In genomic region chr3:50627407-50628051, GRCh38 we compare ENCODE assay signal across 5 cellular contexts. TPM values are rescaled to one million over a fixed set of nuclear protein-coding genes. Genes with fewer than 3 reads are reported as not detected.
A peak's percentile ranks its signal among the peaks of the same experiment; 100 is the strongest.
DNase-seq lines count a peak whose midpoint lies in the region; ATAC-seq and TF ChIP-seq lines count a peak whose summit lies in the region.

No MANE protein-coding gene starts in this region.

- no peaks in the 10 kb centered on the region for H3F3A ChIP-seq in SK-N-SH (replicated peaks; ENCODE audit: insufficient read depth)

- H3K4me1 ChIP-seq in SK-N-SH (ENCODE audit: control insufficient read depth in 1 of 2, insufficient read depth in 2 of 2, low read depth in 1 of 2, low read length in 1 of 2) (peaks cover 11 to 34% of the 10 kb centered on the region in 2 experiments; a peak in 3 of 4 replicates), right cardiac atrium (ENCODE audit: control insufficient read depth, insufficient read depth, low read length) (peaks cover 18% of the 10 kb centered on the region)

- no peak for TF ChIP-seq EP300 in SK-N-SH (IDR thresholded peaks at IDR 0.05; ENCODE audit: borderline replicate concordance in 1 of 2, low read depth in 1 of 2, low read length in 1 of 2)

- 63% methylated on average over 4 of the region's 6 CpGs for WGBS in SK-N-SH (ENCODE audit: low lambda C conversion rate)
- 48% methylated on average over 6 of the region's 6 CpGs for WGBS in right cardiac atrium

- H3K27ac ChIP-seq in SK-N-SH (ENCODE audit: low read depth in 2 of 2, low read length in 1 of 2), result 0 out of 4 replicates have a peak overlapping the region, but pooled peaks of 1 of the 2 experiments have one; percentile 28
- H3K27ac ChIP-seq in right cardiac atrium (ENCODE audit: low read length), result peak overlapping the region; percentile 73

- CTCF ChIA-PET in SK-N-SH (lab: Yijun Ruan, JAX), result interaction anchor here (1.0 to 14.3 kb wide), 9 partner anchors 10 to 744 kb away, joined by 3 to 162 read pairs (median 6); partner anchors contain the start of genes DOCK3 and MAPKAPK3

- no peak overlapping the region for H3K9ac ChIP-seq in SK-N-SH

- H3K79me2 ChIP-seq in SK-N-SH (ENCODE audit: insufficient read depth), result no peaks in the 10 kb centered on the region; the same call in 1 of the 2 replicates

- intact Hi-C loops in right cardiac atrium (cut with DNase I), result no loop called here

- TF ChIP-seq CTCF in SK-N-SH (IDR thresholded peaks at IDR 0.05), result peak; percentile 56

- H3K4me3 ChIP-seq in SK-N-SH (ENCODE audit: low read depth in 2 of 2, low read length in 1 of 2), result no peak overlapping the region
- no peak overlapping the region for H3K4me3 ChIP-seq in right cardiac atrium (ENCODE audit: low read length)

- H3K4me2 ChIP-seq in SK-N-SH, result peak overlapping the region; percentile 31; the same call in 1 of the 2 replicates

- POLR2A ChIA-PET in SK-N-SH (lab: Yijun Ruan, JAX), result no interaction called here

- no peaks in the 10 kb centered on the region for H3K9me2 ChIP-seq in SK-N-SH

- no peaks in the 10 kb centered on the region for H3K36me3 ChIP-seq in SK-N-SH (replicated peaks in 1 of 2; ENCODE audit: control insufficient read depth in 1 of 2, insufficient read depth in 2 of 2, low read length in 1 of 2)

- H2AFZ ChIP-seq in SK-N-SH (ENCODE audit: low read depth), result no peak overlapping the region; the same call in 1 of the 2 replicates

- no peaks in the 10 kb centered on the region for H3K27me3 ChIP-seq in SK-N-SH (ENCODE audit: insufficient read depth)
- no peaks in the 10 kb centered on the region for H3K27me3 ChIP-seq in right cardiac atrium (ENCODE audit: control insufficient read depth, insufficient read depth)

- peak; percentile 74 for TF ChIP-seq RAD21 in SK-N-SH (IDR thresholded peaks at IDR 0.05; ENCODE audit: low read length)

- ATAC-seq in right cardiac atrium (peak; percentile 66 to 83), HG02870 (IDR thresholded peaks at IDR 0.05; ENCODE audit: unreplicated experiment) (no peak), GM21717 (IDR thresholded peaks at IDR 0.05; ENCODE audit: unreplicated experiment) (no peak)

- no peaks in the 10 kb centered on the region for H4K20me1 ChIP-seq in SK-N-SH (ENCODE audit: insufficient read depth)

- H3K9me3 ChIP-seq in SK-N-SH, result no peaks in the 10 kb centered on the region
- no peaks in the 10 kb centered on the region for H3K9me3 ChIP-seq in right cardiac atrium (ENCODE audit: control insufficient read depth, low read length)

- peak; percentile 80 for DNase-seq in HCEC 1CT
- DNase-seq in SK-N-SH, result peak; percentile 49
- peak in 2 of 3 donors; percentile 66 to 73 for DNase-seq in right cardiac atrium

TF ChIP-seq in SK-N-SH, 30 proteins besides CTCF, POLR2A, EP300 and RAD21:
- no peak for TF ChIP-seq TCF12 (IDR thresholded peaks at IDR 0.05)
- peak; percentile 41; the same call in 1 of the 2 replicates for TF ChIP-seq SMC3 (IDR thresholded peaks at IDR 0.05; ENCODE audit: low read depth, low read length)
- TF ChIP-seq FOSL2 (IDR thresholded peaks at IDR 0.05; ENCODE audit: borderline replicate concordance, low read depth), result peak; percentile 63
- TF ChIP-seq RXRA (IDR thresholded peaks at IDR 0.05; ENCODE audit: borderline replicate concordance, low read depth), result 0 out of 2 replicates have a peak, but pooled peaks have one; percentile 6
- TF ChIP-seq MEF2A (IDR thresholded peaks at IDR 0.05; ENCODE audit: borderline replicate concordance, low read depth), result no peak
- TF ChIP-seq ZBTB33 (IDR thresholded peaks at IDR 0.05; ENCODE audit: borderline replicate concordance, low read depth), result no peak
TF ChIP-seq in SK-N-SH: peak in this region for 3.

RNA-seq across cellular contexts. Expression of gene MAPKAPK3, which starts 10.6 kb away (rescaled TPM):
- polyA plus RNA-seq in SK-N-SH (2012; rRNA removed), result 29.4 and 35.6 TPM in 2 replicates
- polyA plus RNA-seq in SK-N-SH (2012; cell fraction: cytosol; rRNA removed), result 18.9 and 25.5 TPM in 2 replicates
- 22.6 and 25.7 TPM in 2 replicates for polyA plus RNA-seq in SK-N-SH (2012; cell fraction: nucleus; rRNA removed)
- total RNA-seq in right cardiac atrium, result 100 to 1,000 TPM; 167 to 260 (median 225) TPM
- polyA plus RNA-seq in right cardiac atrium, result 181 TPM

RNA-seq across cellular contexts. Expression of gene CISH, which starts 16.0 kb away (rescaled TPM):
- polyA plus RNA-seq in SK-N-SH (2012; rRNA removed) (2.0 and 2.6 TPM in 2 replicates), right cardiac atrium (8.0 TPM)
- polyA plus RNA-seq in SK-N-SH (2012; cell fraction: cytosol; rRNA removed), result 1.2 and 1.8 TPM in 2 replicates
- 3.7 TPM in 2 replicates for polyA plus RNA-seq in SK-N-SH (2012; cell fraction: nucleus; rRNA removed)
- total RNA-seq in right cardiac atrium, result 10 to 100 TPM in 3 of 4 donors, 1 to 10 TPM in 1; 9.1 to 27.8 (median 11.2) TPM

RNA-seq across cellular contexts. Expression of gene DOCK3, which starts 47.2 kb away (rescaled TPM):
- 0.05 TPM in 2 replicates for polyA plus RNA-seq in SK-N-SH (2012; rRNA removed)
- 0.04 and 0.05 TPM in 2 replicates for polyA plus RNA-seq in SK-N-SH (2012; cell fraction: cytosol; rRNA removed)
- 0.16 and 0.19 TPM in 2 replicates for polyA plus RNA-seq in SK-N-SH (2012; cell fraction: nucleus; rRNA removed)
- 1 to 10 TPM; 4.1 to 5.2 (median 4.6) TPM for total RNA-seq in right cardiac atrium
- polyA plus RNA-seq in right cardiac atrium, result 1.9 TPM

RNA-seq across cellular contexts. Expression of gene HEMK1, which starts 58.2 kb away (rescaled TPM):
- polyA plus RNA-seq in SK-N-SH (2012; rRNA removed), result 15.4 and 21.7 TPM in 2 replicates
- polyA plus RNA-seq in SK-N-SH (2012; cell fraction: cytosol; rRNA removed), result 7.1 and 10.6 TPM in 2 replicates
- 82.8 and 88.7 TPM in 2 replicates for polyA plus RNA-seq in SK-N-SH (2012; cell fraction: nucleus; rRNA removed)
- total RNA-seq in right cardiac atrium, result 10 to 100 TPM; 14.0 to 18.3 (median 15.8) TPM
- 16.6 TPM for polyA plus RNA-seq in right cardiac atrium

RNA-seq across cellular contexts. Expression of gene C3orf18, which starts 60.0 kb away (rescaled TPM):
- polyA plus RNA-seq in SK-N-SH (2012; rRNA removed) (19.7 and 27.2 TPM in 2 replicates), right cardiac atrium (29.5 TPM)
- polyA plus RNA-seq in SK-N-SH (2012; cell fraction: cytosol; rRNA removed), result 11.3 and 16.2 TPM in 2 replicates
- 50.5 and 50.7 TPM in 2 replicates for polyA plus RNA-seq in SK-N-SH (2012; cell fraction: nucleus; rRNA removed)
- 10 to 100 TPM; 27.2 to 44.2 (median 40.6) TPM for total RNA-seq in right cardiac atrium

Comparison
In these comparisons a context has a peak if more than half of its experiments do, and no peak if none do; other contexts are left out.
1. ATAC-seq: peak in right cardiac atrium (2 of 2); none in HG02870 (single experiment) and GM21717 (single experiment).
2. Peak in every context shown above with its lines, with median percentiles within 50 percentile points of each other: DNase-seq.